In the genomic region with DNA sequence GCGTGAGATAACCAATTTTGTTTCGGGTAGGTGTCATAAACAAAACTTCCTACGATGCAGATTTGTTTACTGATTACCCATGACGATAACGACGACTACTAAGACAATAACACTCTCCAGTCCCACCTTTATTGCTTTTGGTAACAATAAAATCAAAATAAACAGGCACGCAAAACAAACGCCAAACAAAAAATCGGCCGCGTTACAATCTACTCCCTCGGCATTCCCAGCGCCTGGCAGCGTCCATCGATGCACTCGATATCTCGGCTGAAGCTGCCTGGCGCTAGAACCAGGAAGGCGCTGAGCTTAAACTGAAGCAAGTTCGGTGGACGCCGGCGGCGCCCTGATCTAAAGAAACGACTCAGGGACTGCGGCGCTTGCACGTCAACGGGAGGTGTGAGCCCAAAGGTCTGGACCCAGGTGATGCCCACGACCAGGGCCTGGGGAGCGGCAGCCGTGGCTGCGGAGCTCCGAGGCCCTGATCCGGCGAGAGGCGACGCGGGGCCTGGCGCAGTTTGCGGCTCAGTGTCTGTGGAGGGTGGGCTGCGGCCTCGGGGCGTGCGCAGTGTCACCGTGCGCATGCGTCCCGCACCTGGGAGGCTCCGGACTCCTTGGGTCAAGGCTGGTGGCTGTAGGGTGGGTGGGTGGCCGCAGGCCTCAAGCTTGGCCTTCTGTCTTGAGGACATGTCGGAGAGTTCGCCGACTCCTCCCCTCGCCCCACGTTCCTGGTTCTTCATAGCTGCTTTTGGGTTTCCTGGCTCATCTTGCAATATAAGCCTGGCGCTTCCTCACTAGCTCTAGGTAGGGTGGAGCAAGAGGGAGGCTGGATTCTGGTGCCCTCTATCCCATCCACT, we compare ENCODE assay signal across 1 cellular context.
TF ChIP-seq lines count a peak whose summit lies in the region.

A gene with protein sequence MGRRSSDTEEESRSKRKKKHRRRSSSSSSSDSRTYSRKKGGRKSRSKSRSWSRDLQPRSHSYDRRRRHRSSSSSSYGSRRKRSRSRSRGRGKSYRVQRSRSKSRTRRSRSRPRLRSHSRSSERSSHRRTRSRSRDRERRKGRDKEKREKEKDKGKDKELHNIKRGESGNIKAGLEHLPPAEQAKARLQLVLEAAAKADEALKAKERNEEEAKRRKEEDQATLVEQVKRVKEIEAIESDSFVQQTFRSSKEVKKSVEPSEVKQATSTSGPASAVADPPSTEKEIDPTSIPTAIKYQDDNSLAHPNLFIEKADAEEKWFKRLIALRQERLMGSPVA (plus strand): TSS at position 286 of the 854 bp plus-strand sequence. CDS start 12,016 bp downstream, outside the sequence.

TF ChIP-seq in HepG2, 621 proteins besides CTCF, POLR2A, EP300 and RAD21 (continued from another document and continues in another):
- TF ChIP-seq REL (CRISPR knock-in tag; conservative IDR thresholded peaks at IDR 0.05) (no peak), GTF2F1 (IDR thresholded peaks at IDR 0.05; ENCODE audit: low read length) (no peak), POLR2AphosphoS2 (IDR thresholded peaks at IDR 0.05; ENCODE audit: low read depth, low read length) (peak; percentile 98), ZNF180 (CRISPR knock-in tag; IDR thresholded peaks at IDR 0.05; ENCODE audit: borderline replicate concordance, low read depth) (0 out of 2 replicates have a peak, but pooled peaks have one; percentile 30), CEBPG (CRISPR knock-in tag; IDR thresholded peaks at IDR 0.05) (peak; percentile 37; the same call in 1 of the 2 replicates), ZNF777 (CRISPR knock-in tag; IDR thresholded peaks at IDR 0.05) (peak; percentile 66; the same call in 1 of the 2 replicates), ZNF546 (CRISPR knock-in tag; conservative IDR thresholded peaks at IDR 0.05) (peak; percentile 89; the same call in 1 of the 2 replicates), ZNF629 (CRISPR knock-in tag; conservative IDR thresholded peaks at IDR 0.05) (no peak), NONO (IDR thresholded peaks at IDR 0.05) (no peak), NONO (CRISPR knock-in tag; conservative IDR thresholded peaks at IDR 0.05) (peak; percentile 93), ZNF556 (CRISPR knock-in tag; IDR thresholded peaks at IDR 0.05; ENCODE audit: borderline replicate concordance) (peak; percentile 80; the same call in 1 of the 2 replicates), PPARG (CRISPR knock-in tag; conservative IDR thresholded peaks at IDR 0.05) (0 out of 2 replicates have a peak, but pooled peaks have one; percentile 36), ZFAT (CRISPR knock-in tag; conservative IDR thresholded peaks at IDR 0.05) (peak; percentile 75), XBP1 (CRISPR knock-in tag; IDR thresholded peaks at IDR 0.05) (no peak), U2AF2 (IDR thresholded peaks at IDR 0.05; ENCODE audit: low read depth, low read length) (no peak), KDM1A (CRISPR knock-in tag; IDR thresholded peaks at IDR 0.05) (no peak), ZNF143 (CRISPR knock-in tag; IDR thresholded peaks at IDR 0.05) (peak; percentile 58; the same call in 1 of the 2 replicates), ZNF816 (CRISPR knock-in tag; IDR thresholded peaks at IDR 0.05; ENCODE audit: borderline replicate concordance) (0 out of 2 replicates have a peak, but pooled peaks have one; percentile 28), ATF7 (IDR thresholded peaks at IDR 0.05) (no peak), ATF7 (CRISPR knock-in tag; IDR thresholded peaks at IDR 0.05) (no peak)
- TF ChIP-seq, protein P1, sequence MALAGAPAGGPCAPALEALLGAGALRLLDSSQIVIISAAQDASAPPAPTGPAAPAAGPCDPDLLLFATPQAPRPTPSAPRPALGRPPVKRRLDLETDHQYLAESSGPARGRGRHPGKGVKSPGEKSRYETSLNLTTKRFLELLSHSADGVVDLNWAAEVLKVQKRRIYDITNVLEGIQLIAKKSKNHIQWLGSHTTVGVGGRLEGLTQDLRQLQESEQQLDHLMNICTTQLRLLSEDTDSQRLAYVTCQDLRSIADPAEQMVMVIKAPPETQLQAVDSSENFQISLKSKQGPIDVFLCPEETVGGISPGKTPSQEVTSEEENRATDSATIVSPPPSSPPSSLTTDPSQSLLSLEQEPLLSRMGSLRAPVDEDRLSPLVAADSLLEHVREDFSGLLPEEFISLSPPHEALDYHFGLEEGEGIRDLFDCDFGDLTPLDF (CRISPR knock-in tag; IDR thresholded peaks at IDR 0.05): 0 out of 2 replicates have a peak, but pooled peaks have one; percentile 56
- TF ChIP-seq, protein P2, sequence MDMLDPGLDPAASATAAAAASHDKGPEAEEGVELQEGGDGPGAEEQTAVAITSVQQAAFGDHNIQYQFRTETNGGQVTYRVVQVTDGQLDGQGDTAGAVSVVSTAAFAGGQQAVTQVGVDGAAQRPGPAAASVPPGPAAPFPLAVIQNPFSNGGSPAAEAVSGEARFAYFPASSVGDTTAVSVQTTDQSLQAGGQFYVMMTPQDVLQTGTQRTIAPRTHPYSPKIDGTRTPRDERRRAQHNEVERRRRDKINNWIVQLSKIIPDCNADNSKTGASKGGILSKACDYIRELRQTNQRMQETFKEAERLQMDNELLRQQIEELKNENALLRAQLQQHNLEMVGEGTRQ (IDR thresholded peaks at IDR 0.05; ENCODE audit: low read depth, low read length): no peak
- TF ChIP-seq, protein P2 (CRISPR knock-in tag; IDR thresholded peaks at IDR 0.05; ENCODE audit: borderline replicate concordance): no peak
- TF ChIP-seq, protein P3, sequence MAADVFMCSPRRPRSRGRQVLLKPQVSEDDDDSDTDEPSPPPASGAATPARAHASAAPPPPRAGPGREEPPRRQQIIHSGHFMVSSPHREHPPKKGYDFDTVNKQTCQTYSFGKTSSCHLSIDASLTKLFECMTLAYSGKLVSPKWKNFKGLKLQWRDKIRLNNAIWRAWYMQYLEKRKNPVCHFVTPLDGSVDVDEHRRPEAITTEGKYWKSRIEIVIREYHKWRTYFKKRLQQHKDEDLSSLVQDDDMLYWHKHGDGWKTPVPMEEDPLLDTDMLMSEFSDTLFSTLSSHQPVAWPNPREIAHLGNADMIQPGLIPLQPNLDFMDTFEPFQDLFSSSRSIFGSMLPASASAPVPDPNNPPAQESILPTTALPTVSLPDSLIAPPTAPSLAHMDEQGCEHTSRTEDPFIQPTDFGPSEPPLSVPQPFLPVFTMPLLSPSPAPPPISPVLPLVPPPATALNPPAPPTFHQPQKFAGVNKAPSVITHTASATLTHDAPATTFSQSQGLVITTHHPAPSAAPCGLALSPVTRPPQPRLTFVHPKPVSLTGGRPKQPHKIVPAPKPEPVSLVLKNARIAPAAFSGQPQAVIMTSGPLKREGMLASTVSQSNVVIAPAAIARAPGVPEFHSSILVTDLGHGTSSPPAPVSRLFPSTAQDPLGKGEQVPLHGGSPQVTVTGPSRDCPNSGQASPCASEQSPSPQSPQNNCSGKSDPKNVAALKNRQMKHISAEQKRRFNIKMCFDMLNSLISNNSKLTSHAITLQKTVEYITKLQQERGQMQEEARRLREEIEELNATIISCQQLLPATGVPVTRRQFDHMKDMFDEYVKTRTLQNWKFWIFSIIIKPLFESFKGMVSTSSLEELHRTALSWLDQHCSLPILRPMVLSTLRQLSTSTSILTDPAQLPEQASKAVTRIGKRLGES (CRISPR knock-in tag; IDR thresholded peaks at IDR 0.05; ENCODE audit: borderline replicate concordance): 0 out of 2 replicates have a peak, but pooled peaks have one; percentile 21
- TF ChIP-seq, protein P4, sequence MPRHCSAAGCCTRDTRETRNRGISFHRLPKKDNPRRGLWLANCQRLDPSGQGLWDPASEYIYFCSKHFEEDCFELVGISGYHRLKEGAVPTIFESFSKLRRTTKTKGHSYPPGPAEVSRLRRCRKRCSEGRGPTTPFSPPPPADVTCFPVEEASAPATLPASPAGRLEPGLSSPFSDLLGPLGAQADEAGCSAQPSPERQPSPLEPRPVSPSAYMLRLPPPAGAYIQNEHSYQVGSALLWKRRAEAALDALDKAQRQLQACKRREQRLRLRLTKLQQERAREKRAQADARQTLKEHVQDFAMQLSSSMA (CRISPR knock-in tag; IDR thresholded peaks at IDR 0.05): peak; percentile 32; the same call in 1 of the 2 replicates
- TF ChIP-seq, protein P5, sequence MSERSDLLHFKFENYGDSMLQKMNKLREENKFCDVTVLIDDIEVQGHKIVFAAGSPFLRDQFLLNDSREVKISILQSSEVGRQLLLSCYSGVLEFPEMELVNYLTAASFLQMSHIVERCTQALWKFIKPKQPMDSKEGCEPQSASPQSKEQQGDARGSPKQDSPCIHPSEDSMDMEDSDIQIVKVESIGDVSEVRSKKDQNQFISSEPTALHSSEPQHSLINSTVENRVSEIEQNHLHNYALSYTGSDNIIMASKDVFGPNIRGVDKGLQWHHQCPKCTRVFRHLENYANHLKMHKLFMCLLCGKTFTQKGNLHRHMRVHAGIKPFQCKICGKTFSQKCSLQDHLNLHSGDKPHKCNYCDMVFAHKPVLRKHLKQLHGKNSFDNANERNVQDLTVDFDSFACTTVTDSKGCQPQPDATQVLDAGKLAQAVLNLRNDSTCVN (CRISPR knock-in tag; IDR thresholded peaks at IDR 0.05; ENCODE audit: borderline replicate concordance): peak; percentile 76; the same call in 1 of the 2 replicates
- TF ChIP-seq, protein P6, sequence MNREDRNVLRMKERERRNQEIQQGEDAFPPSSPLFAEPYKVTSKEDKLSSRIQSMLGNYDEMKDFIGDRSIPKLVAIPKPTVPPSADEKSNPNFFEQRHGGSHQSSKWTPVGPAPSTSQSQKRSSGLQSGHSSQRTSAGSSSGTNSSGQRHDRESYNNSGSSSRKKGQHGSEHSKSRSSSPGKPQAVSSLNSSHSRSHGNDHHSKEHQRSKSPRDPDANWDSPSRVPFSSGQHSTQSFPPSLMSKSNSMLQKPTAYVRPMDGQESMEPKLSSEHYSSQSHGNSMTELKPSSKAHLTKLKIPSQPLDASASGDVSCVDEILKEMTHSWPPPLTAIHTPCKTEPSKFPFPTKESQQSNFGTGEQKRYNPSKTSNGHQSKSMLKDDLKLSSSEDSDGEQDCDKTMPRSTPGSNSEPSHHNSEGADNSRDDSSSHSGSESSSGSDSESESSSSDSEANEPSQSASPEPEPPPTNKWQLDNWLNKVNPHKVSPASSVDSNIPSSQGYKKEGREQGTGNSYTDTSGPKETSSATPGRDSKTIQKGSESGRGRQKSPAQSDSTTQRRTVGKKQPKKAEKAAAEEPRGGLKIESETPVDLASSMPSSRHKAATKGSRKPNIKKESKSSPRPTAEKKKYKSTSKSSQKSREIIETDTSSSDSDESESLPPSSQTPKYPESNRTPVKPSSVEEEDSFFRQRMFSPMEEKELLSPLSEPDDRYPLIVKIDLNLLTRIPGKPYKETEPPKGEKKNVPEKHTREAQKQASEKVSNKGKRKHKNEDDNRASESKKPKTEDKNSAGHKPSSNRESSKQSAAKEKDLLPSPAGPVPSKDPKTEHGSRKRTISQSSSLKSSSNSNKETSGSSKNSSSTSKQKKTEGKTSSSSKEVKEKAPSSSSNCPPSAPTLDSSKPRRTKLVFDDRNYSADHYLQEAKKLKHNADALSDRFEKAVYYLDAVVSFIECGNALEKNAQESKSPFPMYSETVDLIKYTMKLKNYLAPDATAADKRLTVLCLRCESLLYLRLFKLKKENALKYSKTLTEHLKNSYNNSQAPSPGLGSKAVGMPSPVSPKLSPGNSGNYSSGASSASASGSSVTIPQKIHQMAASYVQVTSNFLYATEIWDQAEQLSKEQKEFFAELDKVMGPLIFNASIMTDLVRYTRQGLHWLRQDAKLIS (CRISPR knock-in tag; IDR thresholded peaks at IDR 0.05): no peak
- TF ChIP-seq, protein P7, sequence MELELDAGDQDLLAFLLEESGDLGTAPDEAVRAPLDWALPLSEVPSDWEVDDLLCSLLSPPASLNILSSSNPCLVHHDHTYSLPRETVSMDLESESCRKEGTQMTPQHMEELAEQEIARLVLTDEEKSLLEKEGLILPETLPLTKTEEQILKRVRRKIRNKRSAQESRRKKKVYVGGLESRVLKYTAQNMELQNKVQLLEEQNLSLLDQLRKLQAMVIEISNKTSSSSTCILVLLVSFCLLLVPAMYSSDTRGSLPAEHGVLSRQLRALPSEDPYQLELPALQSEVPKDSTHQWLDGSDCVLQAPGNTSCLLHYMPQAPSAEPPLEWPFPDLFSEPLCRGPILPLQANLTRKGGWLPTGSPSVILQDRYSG (CRISPR knock-in tag; IDR thresholded peaks at IDR 0.05): peak; percentile 72; the same call in 1 of the 2 replicates
- TF ChIP-seq, protein P8, sequence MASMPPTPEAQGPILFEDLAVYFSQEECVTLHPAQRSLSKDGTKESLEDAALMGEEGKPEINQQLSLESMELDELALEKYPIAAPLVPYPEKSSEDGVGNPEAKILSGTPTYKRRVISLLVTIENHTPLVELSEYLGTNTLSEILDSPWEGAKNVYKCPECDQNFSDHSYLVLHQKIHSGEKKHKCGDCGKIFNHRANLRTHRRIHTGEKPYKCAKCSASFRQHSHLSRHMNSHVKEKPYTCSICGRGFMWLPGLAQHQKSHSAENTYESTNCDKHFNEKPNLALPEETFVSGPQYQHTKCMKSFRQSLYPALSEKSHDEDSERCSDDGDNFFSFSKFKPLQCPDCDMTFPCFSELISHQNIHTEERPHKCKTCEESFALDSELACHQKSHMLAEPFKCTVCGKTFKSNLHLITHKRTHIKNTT (CRISPR knock-in tag; IDR thresholded peaks at IDR 0.05): no peak
- TF ChIP-seq, protein P9, sequence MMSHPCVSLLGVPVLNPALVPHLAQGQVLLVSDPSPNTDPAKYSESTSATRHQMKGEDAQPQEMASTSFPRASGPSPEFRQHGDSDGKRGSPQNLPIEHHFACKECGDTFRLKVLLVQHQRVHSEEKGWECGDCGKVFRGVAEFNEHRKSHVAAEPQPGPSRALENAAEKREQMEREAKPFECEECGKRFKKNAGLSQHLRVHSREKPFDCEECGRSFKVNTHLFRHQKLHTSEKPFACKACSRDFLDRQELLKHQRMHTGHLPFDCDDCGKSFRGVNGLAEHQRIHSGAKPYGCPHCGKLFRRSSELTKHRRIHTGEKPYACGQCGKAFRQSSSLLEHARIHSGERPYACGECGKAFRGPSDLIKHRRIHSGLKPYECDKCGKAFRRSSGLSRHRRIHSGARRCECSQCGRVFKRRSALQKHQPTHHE (CRISPR knock-in tag; IDR thresholded peaks at IDR 0.05; ENCODE audit: borderline replicate concordance): peak; percentile 78; the same call in 1 of the 2 replicates
- TF ChIP-seq, protein P10, sequence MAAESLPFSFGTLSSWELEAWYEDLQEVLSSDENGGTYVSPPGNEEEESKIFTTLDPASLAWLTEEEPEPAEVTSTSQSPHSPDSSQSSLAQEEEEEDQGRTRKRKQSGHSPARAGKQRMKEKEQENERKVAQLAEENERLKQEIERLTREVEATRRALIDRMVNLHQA (CRISPR knock-in tag; IDR thresholded peaks at IDR 0.05): no peak
- TF ChIP-seq, protein P11, sequence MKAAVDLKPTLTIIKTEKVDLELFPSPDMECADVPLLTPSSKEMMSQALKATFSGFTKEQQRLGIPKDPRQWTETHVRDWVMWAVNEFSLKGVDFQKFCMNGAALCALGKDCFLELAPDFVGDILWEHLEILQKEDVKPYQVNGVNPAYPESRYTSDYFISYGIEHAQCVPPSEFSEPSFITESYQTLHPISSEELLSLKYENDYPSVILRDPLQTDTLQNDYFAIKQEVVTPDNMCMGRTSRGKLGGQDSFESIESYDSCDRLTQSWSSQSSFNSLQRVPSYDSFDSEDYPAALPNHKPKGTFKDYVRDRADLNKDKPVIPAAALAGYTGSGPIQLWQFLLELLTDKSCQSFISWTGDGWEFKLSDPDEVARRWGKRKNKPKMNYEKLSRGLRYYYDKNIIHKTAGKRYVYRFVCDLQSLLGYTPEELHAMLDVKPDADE (CRISPR knock-in tag; IDR thresholded peaks at IDR 0.05): no peak
